ENCODE assay signal across 16 cellular contexts in genomic region chr6:44022296-44022661, GRCh38.
DNase-seq lines count a peak whose midpoint lies in the region; ATAC-seq and TF ChIP-seq lines count a peak whose summit lies in the region.
"Had no signal": no experiment of that assay in that cellular context is flagged by ENCODE, and none has a peak within 500 bp of the region (broad histone marks: within the 10 kb centered on the region; RNA-seq: fewer than 3 reads in every experiment).

No MANE protein-coding gene starts in this region.

- peak; percentile 30 for DNase-seq in SIG-M5 treated with dmso at 0.1 percent for 504 hours (lab: John Stamatoyannopoulos, UW; ENCODE audit: unreplicated experiment)
- DNase-seq in SIG-M5 (lab: John Stamatoyannopoulos, UW), result no peak
- peak; percentile 94 for DNase-seq in RPMI7951 (ENCODE audit: low read depth)
- DNase-seq in fibroblast of the aortic adventitia (ENCODE audit: low read depth), result peak; percentile 68
- no peak for DNase-seq in stimulated activated naive B cell treated with anti-CD40 and anti-IgM and Interleukin-4, amounts not matched to agents 10 μg/mL and 1 μg/mL and 100 μg/mL, for 72 hours
- no peak for DNase-seq in hepatocyte (ENCODE audit: low spot score)
- no peak for DNase-seq in GM19240 (ENCODE audit: insufficient read length, low spot score)
- DNase-seq in iPS-NIHi11 (ENCODE audit: low spot score), result no peak
- DNase-seq: 8988T; activated CD4-positive, alpha-beta T cell treated with anti-CD3 and anti-CD28 coated beads, Interleukin-2, amount 50 U/mL, for 1 hour; H7; natural killer cell; NCI-H187 treated with DMSO at 0.1 percent for 48 hours; T-cell had no signal

- no peaks in the 10 kb centered on the region for H3K9me2 ChIP-seq in hepatocyte (replicated peaks; ENCODE audit: insufficient read depth)

- H3K36me3 ChIP-seq in hepatocyte (replicated peaks; ENCODE audit: insufficient read depth, low read depth), result no peaks in the 10 kb centered on the region
- H3K36me3 ChIP-seq: tibial nerve had no signal

- H3K27ac ChIP-seq in hepatocyte, result no peak overlapping the region
- H3K27ac ChIP-seq: tibial nerve had no signal

- H3K9me3 ChIP-seq in hepatocyte (ENCODE audit: low read depth), result no peaks in the 10 kb centered on the region
- H3K9me3 ChIP-seq: tibial nerve had no signal

- H3K9me3 Mint-ChIP-seq in stimulated activated naive B cell treated with anti-CD40 and anti-IgM and Interleukin-4, amounts not matched to agents 10 μg/mL and 1 μg/mL and 100 μg/mL, for 72 hours, result peaks cover 2 to 4% of the 10 kb centered on the region in 2 donors
- H3K9me3 Mint-ChIP-seq: natural killer cell, T-cell had no signal

- TF ChIP-seq CTCF in fibroblast of the aortic adventitia (IDR thresholded peaks at IDR 0.05; ENCODE audit: insufficient read depth, low read length) (no peak), hepatocyte (IDR thresholded peaks at IDR 0.05; ENCODE audit: poor library complexity) (no peak)

- H3K4me1 Mint-ChIP-seq in stimulated activated naive B cell treated with anti-CD40 and anti-IgM and Interleukin-4, amounts not matched to agents 10 μg/mL and 1 μg/mL and 100 μg/mL, for 72 hours, result peaks cover 0 to 4% of the 10 kb centered on the region in 2 donors
- H3K4me1 Mint-ChIP-seq: natural killer cell, T-cell had no signal

- peak; percentile 70 to 82 for ATAC-seq in stimulated activated naive B cell treated with anti-CD40 and anti-IgM and Interleukin-4, amounts not matched to agents 10 μg/mL and 1 μg/mL and 100 μg/mL, for 72 hours (replicated peaks)
- ATAC-seq: natural killer cell, T-cell had no signal

- H4K20me1 ChIP-seq in hepatocyte (ENCODE audit: insufficient read depth, poor library complexity, severe bottlenecking), result no peaks in the 10 kb centered on the region

- no peaks in the 10 kb centered on the region for H3K4me1 ChIP-seq in hepatocyte (ENCODE audit: insufficient read depth)

- no peaks in the 10 kb centered on the region for H3K27me3 ChIP-seq in hepatocyte
- H3K27me3 ChIP-seq: tibial nerve had no signal

- peaks cover 39% of the 10 kb centered on the region in 2 donors for H3K27me3 Mint-ChIP-seq in stimulated activated naive B cell treated with anti-CD40 and anti-IgM and Interleukin-4, amounts not matched to agents 10 μg/mL and 1 μg/mL and 100 μg/mL, for 72 hours

- no peak overlapping the region for H3K4me2 ChIP-seq in hepatocyte

- no peak overlapping the region for H3K27ac Mint-ChIP-seq in stimulated activated naive B cell treated with anti-CD40 and anti-IgM and Interleukin-4, amounts not matched to agents 10 μg/mL and 1 μg/mL and 100 μg/mL, for 72 hours
- H3K27ac Mint-ChIP-seq: natural killer cell, T-cell had no signal

- no peaks in the 10 kb centered on the region for H3K79me2 ChIP-seq in hepatocyte

- no peak overlapping the region for H3K4me3 Mint-ChIP-seq in stimulated activated naive B cell treated with anti-CD40 and anti-IgM and Interleukin-4, amounts not matched to agents 10 μg/mL and 1 μg/mL and 100 μg/mL, for 72 hours
- H3K4me3 Mint-ChIP-seq: natural killer cell, T-cell had no signal

- 74% methylated on average over 7 of the region's 7 CpGs for WGBS in hepatocyte (ENCODE audit: low lambda C conversion rate, missing lambda C conversion rate)

- H3K4me3 ChIP-seq in fibroblast of the aortic adventitia (ENCODE audit: low read depth, low read length), result no peak overlapping the region
- no peak overlapping the region for H3K4me3 ChIP-seq in hepatocyte
- H3K4me3 ChIP-seq: skin epidermis, tibial nerve had no signal

- H2AFZ ChIP-seq in hepatocyte, result no peak overlapping the region

- H3K36me3 Mint-ChIP-seq in stimulated activated naive B cell treated with anti-CD40 and anti-IgM and Interleukin-4, amounts not matched to agents 10 μg/mL and 1 μg/mL and 100 μg/mL, for 72 hours, result no peaks in the 10 kb centered on the region
- H3K36me3 Mint-ChIP-seq: natural killer cell, T-cell had no signal

Comparison
In these comparisons a context has a peak if more than half of its experiments do, and no peak if none do; other contexts are left out.
1. DNase-seq: peak in SIG-M5 treated with dmso at 0.1 percent for 504 hours (single experiment), RPMI7951 (single experiment) and fibroblast of the aortic adventitia (single experiment); none in SIG-M5 (single experiment), stimulated activated naive B cell treated with anti-CD40 and anti-IgM and Interleukin-4, amounts not matched to agents 10 μg/mL and 1 μg/mL and 100 μg/mL, for 72 hours (single experiment), hepatocyte (single experiment), GM19240 (single experiment) and iPS-NIHi11 (single experiment).